Comparison of ENCODE assay signal across 35 cellular contexts in the genomic region with DNA sequence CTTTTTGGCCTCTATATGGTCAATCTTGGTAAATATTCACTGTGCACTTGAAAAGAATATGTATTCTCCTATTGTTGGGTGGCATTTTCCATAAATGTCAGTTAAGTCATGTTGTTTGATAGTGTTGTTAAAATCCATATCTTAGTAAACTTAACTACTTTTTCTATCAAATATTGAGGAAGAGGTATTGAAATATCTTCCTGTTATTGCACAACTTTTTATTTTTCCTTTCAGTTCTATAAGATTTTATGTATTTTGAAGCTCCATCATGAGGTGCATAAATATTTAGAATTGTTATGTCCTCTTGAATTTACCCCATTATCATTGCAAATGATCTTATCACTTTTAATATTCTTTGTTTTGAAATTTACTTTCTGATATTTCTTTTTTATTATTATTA. TPM values are rescaled to one million over a fixed set of nuclear protein-coding genes. Genes with fewer than 3 reads are reported as not detected.
"Had no signal": no experiment of that assay in that cellular context is flagged by ENCODE, and none has a peak within 500 bp of the region (broad histone marks: within the 10 kb centered on the region; RNA-seq: fewer than 3 reads in every experiment).

No MANE protein-coding gene starts in this region.

- H3K36me3 ChIP-seq: neural progenitor cell, ovary, spleen, suprapubic skin, tibial artery, upper lobe of left lung, uterus had no signal

- H3K9me3 ChIP-seq: ovary, psoas muscle, suprapubic skin, testis, tibial artery, upper lobe of left lung, uterus had no signal

- H3K9ac ChIP-seq: neural progenitor cell, parathyroid adenoma had no signal

- H3K27ac ChIP-seq: neural progenitor cell, ovary, parathyroid adenoma, psoas muscle, skin epidermis, spleen, suprapubic skin, testis, tibial artery, upper lobe of left lung, uterus had no signal

- H3K4me2 ChIP-seq: neural progenitor cell, smooth muscle cell had no signal

- H3K27me3 ChIP-seq: neural progenitor cell, ovary, spleen, suprapubic skin, testis, tibial artery, upper lobe of left lung, uterus had no signal

- DNase-seq: naive thymus-derived CD4-positive, alpha-beta T cell; natural killer cell; occipital lobe; ovary; posterior cingulate gyrus; psoas muscle; right cardiac atrium; spleen; stimulated activated CD4-positive, alpha-beta T cell treated with anti-CD3 and anti-CD28 coated beads, Interleukin-12 subunit alpha, Interleukin-12 subunit beta, amount 100 ng/mL, for 4 hours; stimulated activated CD4-positive, alpha-beta T cell treated with anti-CD3 and anti-CD28 coated beads, Interleukin-1b, Interleukin-23, amount 100 ng/mL, for 48 hours; stimulated activated CD4-positive, alpha-beta T cell treated with anti-CD3 and anti-CD28 coated beads, Interleukin-4, amount 100 ng/mL, for 1 hour; stimulated activated CD4-positive, alpha-beta T cell treated with anti-CD3 and anti-CD28 coated beads, Interleukin-4, amount 100 ng/mL, for 4 hours; stimulated activated CD8-positive, alpha-beta memory T cell treated with anti-CD3 and anti-CD28 coated beads, Interleukin-4, amount 100 ng/mL, for 48 hours; stimulated activated naive CD4-positive, alpha-beta T cell; stimulated activated naive CD8-positive, alpha-beta T cell treated with anti-CD3 and anti-CD28 coated beads, Interleukin-15, amount 100 ng/mL, for 72 hours; stimulated activated naive CD8-positive, alpha-beta T cell treated with anti-CD3 and anti-CD28 coated beads, Interleukin-15, Interleukin-2, amounts not matched to agents 100 U/mL and 50 U/mL, for 24 hours; substantia nigra; testis; tibial artery; trophoblast cell; upper lobe of left lung; uterus had no signal

- H3K4me3 ChIP-seq: neural progenitor cell, ovary, psoas muscle, skin epidermis, smooth muscle cell, spleen, suprapubic skin, testis, tibial artery, upper lobe of left lung, uterus had no signal

- ATAC-seq: naive thymus-derived CD4-positive, alpha-beta T cell; natural killer cell; psoas muscle; right cardiac atrium; sciatic nerve; stimulated activated memory B cell treated with anti-CD40 and anti-IgM and Interleukin-4, amounts not matched to agents 10 μg/mL and 1 μg/mL and 100 μg/mL, for 72 hours; stimulated activated naive CD8-positive, alpha-beta T cell treated with anti-CD3 and anti-CD28 coated beads, Interleukin-15, amount 100 ng/mL, for 72 hours; stimulated activated naive CD8-positive, alpha-beta T cell treated with anti-CD3 and anti-CD28 coated beads, Interleukin-15, Interleukin-2, amounts not matched to agents 100 U/mL and 50 U/mL, for 24 hours had no signal

- H3K4me1 ChIP-seq: parathyroid adenoma, psoas muscle, spleen, suprapubic skin, testis, tibial artery, upper lobe of left lung, uterus had no signal

- H3K79me2 ChIP-seq: parathyroid adenoma had no signal

- H2AFZ ChIP-seq: neural progenitor cell, parathyroid adenoma had no signal

RNA-seq across cellular contexts. Expression of a gene that starts 3.4 kb away (rescaled TPM):
- total RNA-seq: naive thymus-derived CD4-positive, alpha-beta T cell; natural killer cell; occipital lobe; osteoblast; ovary; progenitor cell of endocrine pancreas; psoas muscle; renal cortical epithelial cell; right cardiac atrium; sciatic nerve; smooth muscle cell; spleen; suprapubic skin; upper lobe of left lung; ureter; uterus had no signal
- polyA plus RNA-seq: naive thymus-derived CD4-positive, alpha-beta T cell; neural cell; ovary; psoas muscle; right cardiac atrium; smooth muscle cell; spleen; thymus had no signal
